ENCODE assay signal across 33 cellular contexts in the genomic region with DNA sequence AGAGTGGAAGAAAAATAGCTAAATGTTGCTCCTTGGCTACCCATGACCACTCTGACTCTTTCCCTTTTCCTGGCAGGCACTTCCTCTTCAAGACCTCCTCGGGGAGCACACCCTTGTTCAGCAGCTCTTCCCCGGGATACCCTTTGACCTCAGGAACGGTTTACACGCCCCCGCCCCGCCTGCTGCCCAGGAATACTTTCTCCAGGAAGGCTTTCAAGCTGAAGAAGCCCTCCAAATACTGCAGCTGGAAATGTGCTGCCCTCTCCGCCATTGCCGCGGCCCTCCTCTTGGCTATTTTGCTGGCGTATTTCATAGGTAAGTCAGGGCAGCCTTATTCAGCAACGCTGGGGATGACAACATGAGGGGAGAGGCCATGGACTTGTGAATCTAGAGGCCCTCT.
"Had no signal": no experiment of that assay in that cellular context is flagged by ENCODE, and none has a peak within 500 bp of the region (broad histone marks: within the 10 kb centered on the region; RNA-seq: fewer than 3 reads in every experiment).

No MANE protein-coding gene starts in this region.

- DNase-seq: Karpas-422, Kasumi-1, MG63, MM.1S, MV-4-11, NCI-H1048, NCI-H1092, NCI-H1092 treated with DMSO at 0.1 percent for 48 hours, NCI-H1105, NCI-H1105 treated with DMSO at 0.1 percent for 48 hours, NCI-H1417, NCI-H1417 treated with DMSO at 0.1 percent for 48 hours, NCI-H1436, NCI-H1436 treated with DMSO at 0.1 percent for 48 hours, NCI-H146, NCI-H1694, NCI-H1694 treated with DMSO at 0.1 percent for 48 hours, NCI-H187, NCI-H187 treated with DMSO at 0.1 percent for 48 hours, NCI-H1930, NCI-H2029, NCI-H2029 treated with DMSO at 0.1 percent for 48 hours, NCI-H2081, NCI-H2081 treated with DMSO at 0.1 percent for 48 hours, NCI-H2107, NCI-H2171, NCI-H2171 treated with DMSO at 0.1 percent for 48 hours, NCI-H2227 treated with DMSO at 0.1 percent for 48 hours, NCI-H226, NCI-H345, NCI-H446, NCI-H446 treated with DMSO at 0.1 percent for 48 hours, NCI-H510A had no signal
